ENCODE assay signal across 8 cellular contexts in genomic region chr7:22565315-22565811, GRCh38.
A peak's percentile ranks its signal among the peaks of the same experiment; 100 is the strongest.
DNase-seq lines count a peak whose midpoint lies in the region; ATAC-seq, FAIRE-seq and TF ChIP-seq lines count a peak whose summit lies in the region.

No MANE protein-coding gene starts in this region.

- in situ Hi-C loops in gastrocnemius medialis (cut with MboI; ENCODE audit: low sequenced_read_pairs in 4 of 4) (loop anchor here in 2 of 4 donors (5.0 to 10.0 kb wide), 2 partner anchors 159 to 487 kb away; partner anchors contain the start of gene IL6 (in 1 of the 2)), KBM-7 (cut with MboI; ENCODE audit: low pct_unique_long_range_greater_than_20kb, low sequenced_read_pairs) (loop anchor here (10.0 kb wide), 1 partner anchor 159 kb away; the partner anchor contains the start of gene IL6)

- no peaks in the 10 kb centered on the region for H3K27me3 Mint-ChIP-seq in endodermal cell (ENCODE audit: insufficient read depth)

- DNase-seq in A549 (ENCODE audit: low read depth in 1 of 2, low spot score in 1 of 2) (no peak), MM.1S (peak; percentile 64), endodermal cell (no peak), gastrocnemius medialis (no peak), KBM-7 (no peak), NCI-H1105 treated with DMSO at 0.1 percent for 48 hours (lab: John Stamatoyannopoulos, UW) (no peak), NCI-H2107 (lab: John Stamatoyannopoulos, UW) (no peak)

- H3K9me3 ChIP-seq in A549 (no peaks in the 10 kb centered on the region), MM.1S (replicated peaks; ENCODE audit: insufficient read depth, low read length) (no peaks in the 10 kb centered on the region), endodermal cell (ENCODE audit: control insufficient read depth, low read length) (no peaks in the 10 kb centered on the region), gastrocnemius medialis (no peaks in the 10 kb centered on the region)

- POLR2A ChIA-PET in A549 (lab: Yijun Ruan, JAX): no interaction called here

- peak overlapping the region in 1 of 2 experiments; percentile 74; a peak in 2 of 6 replicates for H3K27ac ChIP-seq in A549
- H3K27ac ChIP-seq in MM.1S (ENCODE audit: low read length): peak overlapping the region; percentile 58; the same call in 1 of the 2 replicates
- no peak overlapping the region for H3K27ac ChIP-seq in endodermal cell (ENCODE audit: low read depth, low read length)
- H3K27ac ChIP-seq in gastrocnemius medialis: peak overlapping the region in 3 of 4 donors; percentile 16 to 47 (median 26)

- intact Hi-C loops in gastrocnemius medialis (cut with DNase I; ENCODE audit: low total_unique reads): no loop called here

- no peaks in the 10 kb centered on the region for H3K79me2 ChIP-seq in MM.1S (ENCODE audit: low read length)

- no peaks in the 10 kb centered on the region for H3K9me3 Mint-ChIP-seq in endodermal cell

- peaks cover 42% of the 10 kb centered on the region for H3K4me1 Mint-ChIP-seq in endodermal cell

- H3K4me3 ChIP-seq in A549: no peak overlapping the region
- peak overlapping the region; percentile 9; the same call in 1 of the 2 replicates for H3K4me3 ChIP-seq in MM.1S (ENCODE audit: low read length)
- no peak overlapping the region for H3K4me3 ChIP-seq in endodermal cell (ENCODE audit: low read length)
- no peak overlapping the region for H3K4me3 ChIP-seq in gastrocnemius medialis

- peaks cover 37% of the 10 kb centered on the region for H3F3A ChIP-seq in MM.1S (ENCODE audit: insufficient read depth, low read length)

- no peak overlapping the region for H3K4me3 Mint-ChIP-seq in endodermal cell

- TF ChIP-seq CTCF in A549 (IDR thresholded peaks at IDR 0.05): no peak
- TF ChIP-seq CTCF in MM.1S (IDR thresholded peaks at IDR 0.05; ENCODE audit: low read length): no peak
- TF ChIP-seq CTCF in endodermal cell (conservative IDR thresholded peaks at IDR 0.05): no peak
- no peak for TF ChIP-seq CTCF in gastrocnemius medialis (IDR thresholded peaks at IDR 0.05 in 4 of 5, conservative IDR thresholded peaks at IDR 0.05 in 1 of 5)

- TF ChIP-seq POLR2A in A549 (IDR thresholded peaks at IDR 0.05; ENCODE audit: low read length) (no peak), gastrocnemius medialis (IDR thresholded peaks at IDR 0.05) (no peak)

- ATAC-seq in A549 (no peak; a peak in 1 of 6 replicates), GM19438 (IDR thresholded peaks at IDR 0.05; ENCODE audit: low read depth, unreplicated experiment) (peak; percentile 31), gastrocnemius medialis (no peak)

- H3K27me3 ChIP-seq in MM.1S (replicated peaks; ENCODE audit: insufficient read depth, low read length) (no peaks in the 10 kb centered on the region), endodermal cell (ENCODE audit: control insufficient read depth, insufficient read depth, low read length, poor library complexity, severe bottlenecking) (no peaks in the 10 kb centered on the region), gastrocnemius medialis (no peaks in the 10 kb centered on the region)

- no peak overlapping the region for H3K9ac ChIP-seq in MM.1S (ENCODE audit: low read length)
- H3K9ac ChIP-seq in endodermal cell (ENCODE audit: extremely low read depth, low read length, poor library complexity, severe bottlenecking): no peak overlapping the region

- TF ChIP-seq RAD21 in A549 (conservative IDR thresholded peaks at IDR 0.05 in 1 of 2, IDR thresholded peaks at IDR 0.05 in 1 of 2): no peak

- no peaks in the 10 kb centered on the region for H4K20me1 ChIP-seq in MM.1S (ENCODE audit: insufficient read depth, low read length)

- H3K4me2 ChIP-seq in A549: peak overlapping the region; percentile 19; the same call in 1 of the 3 replicates
- peak overlapping the region; percentile 57 for H3K4me2 ChIP-seq in MM.1S (ENCODE audit: low read depth, low read length)

- H3K36me3 ChIP-seq in MM.1S (replicated peaks; ENCODE audit: insufficient read depth, low read length) (no peaks in the 10 kb centered on the region), endodermal cell (ENCODE audit: control insufficient read depth, insufficient read depth, low read length) (no peaks in the 10 kb centered on the region), gastrocnemius medialis (no peaks in the 10 kb centered on the region)

- H3K36me3 Mint-ChIP-seq in endodermal cell (ENCODE audit: low read depth): peaks cover 7% of the 10 kb centered on the region

- no peak for FAIRE-seq in A549 (lab: Jason Lieb, UNC)

- H3K9me2 ChIP-seq in MM.1S (replicated peaks; ENCODE audit: insufficient read depth, low read length): no peaks in the 10 kb centered on the region

- CTCF ChIA-PET in A549 (lab: Yijun Ruan, JAX): interaction anchor here (0.9 to 10.2 kb wide), 3 partner anchors 12 to 490 kb away, joined by 4 to 477 read pairs (median 52); partner anchors contain the start of gene IL6

- WGBS in A549 (ENCODE audit: missing lambda C conversion rate): 57% methylated on average over 1 of the region's 1 CpG
- 67 to 73% methylated on average over 1 of the region's 1 CpG for WGBS in endodermal cell (ENCODE audit: insufficient coverage in 1 of 2, insufficient read length in 1 of 2), 2 experiments

- H2AFZ ChIP-seq in MM.1S (ENCODE audit: low read length): peak overlapping the region; percentile 45; the same call in 1 of the 2 replicates

- TF ChIP-seq EP300 in A549 (IDR thresholded peaks at IDR 0.05): no peak

- H3K4me1 ChIP-seq in A549 (peaks cover 50% of the 10 kb centered on the region), MM.1S (ENCODE audit: low read length) (peaks cover 51% of the 10 kb centered on the region), endodermal cell (ENCODE audit: control insufficient read depth, insufficient read depth, low read length) (peaks cover 29% of the 10 kb centered on the region), gastrocnemius medialis (peaks cover 29 to 38% of the 10 kb centered on the region in 2 donors)

- H3K27ac Mint-ChIP-seq in endodermal cell: peak overlapping the region; percentile 20

TF ChIP-seq in A549, 52 proteins besides CTCF, POLR2A, EP300 and RAD21:
- TF ChIP-seq MYC (IDR thresholded peaks at IDR 0.05; ENCODE audit: borderline replicate concordance, low read length) (no peak), MAFK (IDR thresholded peaks at IDR 0.05; ENCODE audit: partially characterized antibody) (peak; percentile 83)
